In genomic region chr3:126917232-126917804, GRCh38 we compare ENCODE assay signal across 1 cellular context.
TF ChIP-seq lines count a peak whose summit lies in the region.

No MANE protein-coding gene starts in this region.

TF ChIP-seq in K562, 482 proteins besides CTCF, POLR2A, EP300 and RAD21 (continued from another document):
- TF ChIP-seq ZNF592 (IDR thresholded peaks at IDR 0.05) (peak; percentile 65; the same call in 1 of the 2 replicates), TSHZ1 (CRISPR knock-in tag; IDR thresholded peaks at IDR 0.05) (no peak), ZNF589 (CRISPR knock-in tag; IDR thresholded peaks at IDR 0.05; ENCODE audit: low read depth) (0 out of 2 replicates have a peak, but pooled peaks have one; percentile 17), FOXA3 (CRISPR knock-in tag; conservative IDR thresholded peaks at IDR 0.05 in 1 of 2, IDR thresholded peaks at IDR 0.05 in 1 of 2) (peak in 1 of 2 experiments; percentile 57; a peak in 1 of 4 replicates), KDM1A (IDR thresholded peaks at IDR 0.05) (no peak), ZSCAN32 (CRISPR knock-in tag; IDR thresholded peaks at IDR 0.05) (no peak)
